In genomic region chr3:49021213-49021812, GRCh38 we compare ENCODE assay signal across 8 cellular contexts. TPM values are rescaled to one million over a fixed set of nuclear protein-coding genes. Genes with fewer than 3 reads are reported as not detected.
A peak's percentile ranks its signal among the peaks of the same experiment; 100 is the strongest.
DNase-seq lines count a peak whose midpoint lies in the region; ATAC-seq and TF ChIP-seq lines count a peak whose summit lies in the region.

No MANE protein-coding gene starts in this region.

- H3K79me1 ChIP-seq in IMR-90 (ENCODE audit: low read depth in 1 of 2, low read length in 2 of 2): peaks cover 24 to 84% of the 10 kb centered on the region in 2 experiments; a peak in 3 of 4 replicates

- H3K4ac ChIP-seq in IMR-90 (ENCODE audit: low read depth, low read length): peak overlapping the region; percentile 92

- H3K4me3 ChIP-seq in IMR-90 (ENCODE audit: insufficient read depth, low read depth, low read length) (peak overlapping the region; percentile 84), OCI-LY7 (ENCODE audit: low read depth, low read length, poor library complexity, severe bottlenecking) (peak overlapping the region; percentile 80), epithelial cell of esophagus (ENCODE audit: low read length) (peak overlapping the region; percentile 85), mucosa of descending colon (peak overlapping the region; percentile 63)

- peaks cover 11% of the 10 kb centered on the region for H3K4me1 ChIP-seq in IMR-90 (ENCODE audit: control insufficient read depth, insufficient read depth, low read length)
- H3K4me1 ChIP-seq in OCI-LY7 (ENCODE audit: insufficient read depth, low read length, poor library complexity, severe bottlenecking): peaks cover 57% of the 10 kb centered on the region
- H3K4me1 ChIP-seq in mucosa of descending colon (ENCODE audit: low read depth): peaks cover 40% of the 10 kb centered on the region

- no peak overlapping the region for H2BK20ac ChIP-seq in IMR-90 (ENCODE audit: low read depth, low read length)

- TF ChIP-seq CTCF in IMR-90 (conservative IDR thresholded peaks at IDR 0.05; ENCODE audit: low read depth, low read length) (no peak), OCI-LY7 (conservative IDR thresholded peaks at IDR 0.05; ENCODE audit: low read length) (no peak), epithelial cell of esophagus (IDR thresholded peaks at IDR 0.05; ENCODE audit: insufficient read depth, low read depth, low read length, missing control alignments) (no peak), mucosa of descending colon (IDR thresholded peaks at IDR 0.05) (no peak)

- H3K9ac ChIP-seq in IMR-90 (ENCODE audit: low read depth, low read length): peak overlapping the region; percentile 66

- peak overlapping the region; percentile 9; the same call in 1 of the 2 replicates for H2BK120ac ChIP-seq in IMR-90 (ENCODE audit: low read depth, low read length)

- dilution Hi-C loops in IMR-90 (cut with HindIII; ENCODE audit: low sequenced_read_pairs, unreplicated experiment): no loop called here

- peak overlapping the region; percentile 57; the same call in 1 of the 2 replicates for H4K91ac ChIP-seq in IMR-90 (ENCODE audit: insufficient read depth, low read depth, low read length)

- peak overlapping the region; percentile 93 for H2BK5ac ChIP-seq in IMR-90 (ENCODE audit: low read depth, low read length, poor library complexity, severe bottlenecking)

- DNase-seq in DMS114 treated with DMSO at 0.1 percent for 48 hours (lab: John Stamatoyannopoulos, UW; ENCODE audit: unreplicated experiment): peak; percentile 91
- DNase-seq in IMR-90: peak; percentile 95
- peak; percentile 99 for DNase-seq in OCI-LY7 (ENCODE audit: low spot score)
- peak; percentile 98 for DNase-seq in activated T-cell treated with anti-CD3 and anti-CD28 coated beads for 4 hours
- DNase-seq in epithelial cell of esophagus (ENCODE audit: low read depth): peak; percentile 98
- peak; percentile 100 for DNase-seq in mucosa of descending colon
- peak; percentile 98 for DNase-seq in stimulated activated CD8-positive, alpha-beta memory T cell treated with anti-CD3 and anti-CD28 coated beads, Interleukin-4, amount 100 ng/mL, for 1 hour (ENCODE audit: low read depth in 2 of 2, low spot score in 1 of 2)

- H2AK9ac ChIP-seq in IMR-90 (replicated peaks; ENCODE audit: low read depth, low read length, poor library complexity): peak overlapping the region; percentile 99

- 0 out of 2 replicates have a peak overlapping the region, but pooled peaks have one; percentile 4 for H4K5ac ChIP-seq in IMR-90 (ENCODE audit: low read depth, low read length)

- no peaks in the 10 kb centered on the region for H3K9me2 ChIP-seq in OCI-LY7 (ENCODE audit: insufficient read depth, low read length)

- in situ Hi-C loops in IMR-90 (cut with MboI; ENCODE audit: low sequenced_read_pairs): no loop called here

- H2BK15ac ChIP-seq in IMR-90 (ENCODE audit: low read depth, low read length): no peak overlapping the region

- peak overlapping the region; percentile 94 for H2AFZ ChIP-seq in IMR-90 (replicated peaks; ENCODE audit: low read length, poor library complexity)
- no peak overlapping the region for H2AFZ ChIP-seq in OCI-LY7 (ENCODE audit: low read length)

- peaks cover 18% of the 10 kb centered on the region for H3K9me1 ChIP-seq in IMR-90 (ENCODE audit: insufficient read depth, low read length)

- intact Hi-C loops in IMR-90 (cut with micrococcal nuclease) (loop anchor here (2.0 to 5.0 kb wide), 2 partner anchors 33 to 71 kb away; partner anchors contain the start of gene QRICH1), OCI-LY7 (cut with micrococcal nuclease; ENCODE audit: unreplicated experiment) (loop anchor here (1.0 to 5.0 kb wide), 4 partner anchors 33 to 781 kb away; partner anchors contain the start of genes APEH, INKA1 and QRICH1), mucosa of descending colon (cut with DNase I, micrococcal nuclease) (no loop called here)

- no peak for TF ChIP-seq RAD21 in IMR-90 (IDR thresholded peaks at IDR 0.05; ENCODE audit: low read length)

- H3K14ac ChIP-seq in IMR-90 (replicated peaks; ENCODE audit: low read depth, low read length): peak overlapping the region; percentile 93

- peak; percentile 99 for TF ChIP-seq POLR2A in IMR-90 (IDR thresholded peaks at IDR 0.05; ENCODE audit: low read depth, low read length)

- CTCF ChIA-PET in IMR-90 (lab: Yijun Ruan, JAX) (interaction anchor here (0.5 to 1.1 kb wide), 5 partner anchors 14 to 473 kb away, joined by 3 to 7 read pairs (median 5); partner anchors contain the start of gene WDR6), OCI-LY7 (lab: Charles Lee; ENCODE audit: unreplicated experiment) (interaction anchor here (0.6 kb wide), 1 partner anchor 733 kb away, joined by 3 read pairs; no protein-coding TSS in a partner anchor)

- POLR2A ChIA-PET in IMR-90 (lab: Charles Lee; ENCODE audit: unreplicated experiment) (interaction anchor here (0.6 to 3.8 kb wide), 4 partner anchors 42 to 84 kb away, joined by 3 to 25 read pairs (median 4); partner anchors contain the start of gene QRICH1), OCI-LY7 (lab: Charles Lee) (interaction anchor here (0.9 to 4.4 kb wide), 5 partner anchors 11 to 71 kb away, joined by 3 to 42 read pairs (median 4); partner anchors contain the start of genes P4HTM, QRICH1 and WDR6)

- H3K36me3 ChIP-seq in IMR-90 (ENCODE audit: control insufficient read depth, insufficient read depth, low read length): peaks cover 28% of the 10 kb centered on the region
- H3K36me3 ChIP-seq in OCI-LY7 (ENCODE audit: insufficient read depth, low read length): peaks cover 47% of the 10 kb centered on the region
- peaks cover 8% of the 10 kb centered on the region for H3K36me3 ChIP-seq in mucosa of descending colon (ENCODE audit: low read depth)

- H3K27ac ChIP-seq in IMR-90 (ENCODE audit: insufficient read depth, low read length): peak overlapping the region; percentile 70
- H3K27ac ChIP-seq in OCI-LY7 (ENCODE audit: low read depth, low read length, poor library complexity, severe bottlenecking): peak overlapping the region; percentile 93

- H3K23ac ChIP-seq in IMR-90 (ENCODE audit: low read depth, low read length): peak overlapping the region; percentile 74; the same call in 1 of the 2 replicates

- WGBS in IMR-90 (ENCODE audit: extremely low coverage in 2 of 2, insufficient read length in 1 of 2), 2 experiments: 0% methylated on average over 42 of the region's 60 CpGs; no CpG with 5 or more reads in 1 of the 2 experiments

- peak; percentile 52 for ATAC-seq in GM21529 (IDR thresholded peaks at IDR 0.05; ENCODE audit: unreplicated experiment)
- peak; percentile 78 for ATAC-seq in IMR-90 (ENCODE audit: low read depth)
- ATAC-seq in mucosa of descending colon: peak; percentile 81

- H3K27me3 ChIP-seq in IMR-90 (ENCODE audit: control insufficient read depth, insufficient read depth, low read length): no peaks in the 10 kb centered on the region

- no peak overlapping the region for H3K18ac ChIP-seq in IMR-90 (ENCODE audit: low read depth, low read length)

- peak overlapping the region; percentile 58; the same call in 1 of the 2 replicates for H3K56ac ChIP-seq in IMR-90 (ENCODE audit: extremely low read depth, insufficient read depth, low read length)

- H3K4me2 ChIP-seq in IMR-90 (ENCODE audit: low read depth, low read length) (peak overlapping the region; percentile 72), OCI-LY7 (ENCODE audit: low read length) (peak overlapping the region; percentile 90)

- H2AK5ac ChIP-seq in IMR-90 (ENCODE audit: low read depth, low read length): peak overlapping the region; percentile 65

- peaks cover 41% of the 10 kb centered on the region; the same call in 1 of the 2 replicates for H3K79me2 ChIP-seq in OCI-LY7 (ENCODE audit: insufficient read depth, low read depth, low read length)

- BruUV-seq in IMR-90 (replicated peaks; lab: Mats Ljungman, UMichigan): no TSS peak
- no TSS peak for BruUV-seq in OCI-LY7 (replicated peaks; lab: Mats Ljungman, UMichigan)

- peak overlapping the region in 1 of 2 experiments; percentile 88; a peak in 3 of 4 replicates for H4K8ac ChIP-seq in IMR-90 (ENCODE audit: low read depth in 2 of 2, low read length in 2 of 2)

- H4K20me1 ChIP-seq in IMR-90 (ENCODE audit: insufficient read depth, low read length) (peaks cover 20% of the 10 kb centered on the region), OCI-LY7 (ENCODE audit: insufficient read depth, low read length) (0 out of 2 replicates have a peak, but pooled peaks cover 4% of the 10 kb centered on the region)

- H3K9me3 ChIP-seq in IMR-90 (ENCODE audit: control insufficient read depth, insufficient read depth, low read length) (no peaks in the 10 kb centered on the region), OCI-LY7 (ENCODE audit: low read length) (no peaks in the 10 kb centered on the region), mucosa of descending colon (no peaks in the 10 kb centered on the region)

RNA-seq across cellular contexts. Expression of gene NDUFAF3, which starts 0.6 kb away (rescaled TPM):
- total RNA-seq in IMR-90 (2012; rRNA removed) (26.5 and 43.3 TPM in 2 replicates), OCI-LY7 (2022) (124 and 147 TPM in 2 replicates), mucosa of descending colon (10 to 100 TPM; 61.0 to 69.9 (median 63.2) TPM)
- polyA plus RNA-seq in IMR-90 (2012; rRNA removed): 112 and 137 TPM in 2 replicates
- polyA plus RNA-seq in IMR-90 (2012; cell fraction: cytosol; rRNA removed): 38.6 and 96.1 TPM in 2 replicates
- polyA plus RNA-seq in IMR-90 (2012; cell fraction: nucleus; rRNA removed; ENCODE audit: low replicate concordance): 22.8 and 47.7 TPM in 2 replicates
- 255 and 309 TPM in 2 replicates for total RNA-seq in OCI-LY7 (2014; rRNA removed; shearing (Covaris generic))

RNA-seq across cellular contexts. Expression of gene DALRD3, which starts 2.9 kb away (rescaled TPM):
- total RNA-seq in IMR-90 (2012; rRNA removed) (27.8 and 28.3 TPM in 2 replicates), OCI-LY7 (2022) (35.0 and 35.7 TPM in 2 replicates), mucosa of descending colon (10 to 100 TPM; 16.7 to 32.7 (median 18.9) TPM)
- 42.2 and 43.5 TPM in 2 replicates for polyA plus RNA-seq in IMR-90 (2012; rRNA removed)
- 33.8 and 36.4 TPM in 2 replicates for polyA plus RNA-seq in IMR-90 (2012; cell fraction: cytosol; rRNA removed)
- polyA plus RNA-seq in IMR-90 (2012; cell fraction: nucleus; rRNA removed; ENCODE audit: low replicate concordance): 116 and 195 TPM in 2 replicates
- total RNA-seq in OCI-LY7 (2014; rRNA removed; shearing (Covaris generic)): 26.3 and 36.2 TPM in 2 replicates

RNA-seq across cellular contexts. Expression of gene IMPDH2, which starts 7.9 kb away (rescaled TPM):
- total RNA-seq in IMR-90 (2012; rRNA removed) (268 and 296 TPM in 2 replicates), OCI-LY7 (2022) (328 and 360 TPM in 2 replicates), mucosa of descending colon (100 to 1,000 TPM; 113 to 146 (median 114) TPM)
- 190 and 194 TPM in 2 replicates for polyA plus RNA-seq in IMR-90 (2012; rRNA removed)
- polyA plus RNA-seq in IMR-90 (2012; cell fraction: cytosol; rRNA removed): 126 and 176 TPM in 2 replicates
- polyA plus RNA-seq in IMR-90 (2012; cell fraction: nucleus; rRNA removed; ENCODE audit: low replicate concordance): 254 and 364 TPM in 2 replicates
- total RNA-seq in OCI-LY7 (2014; rRNA removed; shearing (Covaris generic)): 295 and 319 TPM in 2 replicates

RNA-seq across cellular contexts. Expression of gene WDR6, which starts 14.1 kb away (rescaled TPM):
- total RNA-seq in IMR-90 (2012; rRNA removed): 55.8 and 60.9 TPM in 2 replicates
- 160 and 172 TPM in 2 replicates for polyA plus RNA-seq in IMR-90 (2012; rRNA removed)
- polyA plus RNA-seq in IMR-90 (2012; cell fraction: cytosol; rRNA removed): 97.3 and 121 TPM in 2 replicates
- 1,034 and 1,622 TPM in 2 replicates for polyA plus RNA-seq in IMR-90 (2012; cell fraction: nucleus; rRNA removed; ENCODE audit: low replicate concordance)
- total RNA-seq in OCI-LY7 (2014; rRNA removed; shearing (Covaris generic)): 92.0 and 101 TPM in 2 replicates
- 128 and 131 TPM in 2 replicates for total RNA-seq in OCI-LY7 (2022)
- total RNA-seq in mucosa of descending colon: 100 to 1,000 TPM in 2 of 3 donors, 10 to 100 TPM in 1; 98.5 to 205 (median 165) TPM

RNA-seq across cellular contexts. Expression of gene P4HTM, which starts 31.3 kb away (rescaled TPM):
- total RNA-seq in IMR-90 (2012; rRNA removed) (10.4 and 11.1 TPM in 2 replicates), OCI-LY7 (2022) (36.9 and 47.4 TPM in 2 replicates), mucosa of descending colon (10 to 100 TPM; 40.2 to 60.6 (median 41.4) TPM)
- 26.1 and 29.7 TPM in 2 replicates for polyA plus RNA-seq in IMR-90 (2012; rRNA removed)
- polyA plus RNA-seq in IMR-90 (2012; cell fraction: cytosol; rRNA removed): 18.8 and 34.8 TPM in 2 replicates
- polyA plus RNA-seq in IMR-90 (2012; cell fraction: nucleus; rRNA removed; ENCODE audit: low replicate concordance): 99.3 and 171 TPM in 2 replicates
- 45.3 and 48.4 TPM in 2 replicates for total RNA-seq in OCI-LY7 (2014; rRNA removed; shearing (Covaris generic))

Comparison
In these comparisons a context has a peak if more than half of its experiments do, and no peak if none do; other contexts are left out.
1. Peak in every context shown above with its lines: DNase-seq, ATAC-seq, H3K4me3 ChIP-seq and H3K27ac ChIP-seq.
2. intact Hi-C loops: an anchor here in IMR-90 (2.0 to 5.0 kb wide) and OCI-LY7 (1.0 to 5.0 kb wide); none called in mucosa of descending colon.